In genomic region chr14:100408350-100409015, GRCh38 we compare ENCODE assay signal across 14 cellular contexts. TPM values are rescaled to one million over a fixed set of nuclear protein-coding genes. Genes with fewer than 3 reads are reported as not detected.
DNase-seq lines count a peak whose midpoint lies in the region; FAIRE-seq and TF ChIP-seq lines count a peak whose summit lies in the region.
"Had no signal": no experiment of that assay in that cellular context is flagged by ENCODE, and none has a peak within 500 bp of the region (broad histone marks: within the 10 kb centered on the region; RNA-seq: fewer than 3 reads in every experiment).

No MANE protein-coding gene starts in this region.

- CTCF ChIA-PET in A673 (lab: Charles Lee) (interaction anchor here (0.7 kb wide), 1 partner anchor 39 kb away, joined by 3 read pairs; no protein-coding TSS in a partner anchor), HEK293 (lab: Yijun Ruan, JAX) (interaction anchor here (0.6 to 1.9 kb wide), 2 partner anchors 24 to 132 kb away, joined by 3 to 17 read pairs; no protein-coding TSS in a partner anchor)

- H3K4me3 ChIP-seq in A673 (ENCODE audit: low read depth, low read length, poor library complexity, severe bottlenecking) (no peak overlapping the region), HEK293 (ENCODE audit: low read depth, low read length) (no peak overlapping the region), SJSA1 (no peak overlapping the region)
- H3K4me3 ChIP-seq: right lobe of liver, stomach had no signal

- H3K27me3 Mint-ChIP-seq in immature natural killer cell (ENCODE audit: low read depth in 3 of 3): peaks cover 0 to 3% (median 2%) of the 10 kb centered on the region in 3 donors

- BruUV-seq in A673 (replicated peaks; lab: Mats Ljungman, UMichigan): no TSS peak

- H3K27me3 ChIP-seq in A673 (replicated peaks; ENCODE audit: insufficient read depth, low read depth, low read length, poor library complexity) (no peaks in the 10 kb centered on the region), SJSA1 (replicated peaks) (no peaks in the 10 kb centered on the region)
- H3K27me3 ChIP-seq: right lobe of liver, stomach had no signal

- peak; percentile 82 for DNase-seq in A673 (ENCODE audit: low spot score)
- peak; percentile 38 to 62 for DNase-seq in SJSA1 (ENCODE audit: low read depth in 1 of 2, low spot score in 2 of 2)
- DNase-seq in immature natural killer cell: peak; percentile 34 to 75 (median 35)
- DNase-seq in stimulated activated CD4-positive, alpha-beta T cell treated with anti-CD3 and anti-CD28 coated beads, Interleukin-2, amount 100 ng/mL, for 48 hours: no peak
- DNase-seq in inferior parietal cortex (ENCODE audit: extremely low spot score): no peak
- no peak for DNase-seq in GM12891 (ENCODE audit: insufficient read length, low spot score)
- no peak for DNase-seq in NCI-H345 treated with DMSO at 0.1 percent for 48 hours (lab: John Stamatoyannopoulos, UW; ENCODE audit: unreplicated experiment)
- DNase-seq: activated naive CD4-positive, alpha-beta T cell; NCI-H226; stomach had no signal

- peaks cover 0 to 3% (median 0%) of the 10 kb centered on the region in 3 donors for H3K36me3 Mint-ChIP-seq in immature natural killer cell

- H3K36me3 ChIP-seq in A673 (ENCODE audit: insufficient read depth, low read length, poor library complexity, severe bottlenecking) (no peaks in the 10 kb centered on the region), HEK293 (ENCODE audit: control insufficient read depth in 2 of 2, insufficient read depth in 1 of 2, low read length in 2 of 2) (no peaks in the 10 kb centered on the region), SJSA1 (no peaks in the 10 kb centered on the region)
- H3K36me3 ChIP-seq: right lobe of liver, stomach had no signal

- no peak for TF ChIP-seq POLR2A in GM12891 (IDR thresholded peaks at IDR 0.05; ENCODE audit: low read depth, low read length)

- peak overlapping the region; percentile 83 to 96 (median 93) for H3K27ac Mint-ChIP-seq in immature natural killer cell

- intact Hi-C loops in A673 (cut with micrococcal nuclease; ENCODE audit: unreplicated experiment): no loop called here

- FAIRE-seq in GM12891 (lab: Jason Lieb, UNC): no peak

- TF ChIP-seq CTCF in A673 (conservative IDR thresholded peaks at IDR 0.05; ENCODE audit: low read depth, low read length): no peak
- TF ChIP-seq CTCF in HEK293 (tag by site-specific recombination; IDR thresholded peaks at IDR 0.05): no peak

- peaks cover 29% of the 10 kb centered on the region for H3K4me1 ChIP-seq in A673 (ENCODE audit: insufficient read depth, low read length, poor library complexity, severe bottlenecking)
- 0 out of 2 replicates have a peak, but pooled peaks cover 5% of the 10 kb centered on the region for H3K4me1 ChIP-seq in HEK293 (ENCODE audit: control insufficient read depth, insufficient read depth, low read length)
- H3K4me1 ChIP-seq in SJSA1 (replicated peaks): peaks cover 35% of the 10 kb centered on the region

- POLR2A ChIA-PET in A673 (lab: Charles Lee; ENCODE audit: low non-redundant PET): interaction anchor here (0.7 kb wide), 1 partner anchor 14 kb away, joined by 3 read pairs; no protein-coding TSS in a partner anchor
- POLR2A ChIA-PET in HEK293 (lab: Yijun Ruan, JAX): interaction anchor here (0.8 kb wide), 1 partner anchor 822 kb away, joined by 3 read pairs; no protein-coding TSS in a partner anchor

- peaks cover 51 to 53% of the 10 kb centered on the region in 2 donors for H3K4me1 Mint-ChIP-seq in immature natural killer cell

- no peaks in the 10 kb centered on the region for H3K9me3 Mint-ChIP-seq in immature natural killer cell

- H3K4me3 Mint-ChIP-seq in immature natural killer cell: peak overlapping the region in 1 of 5 donors; percentile 30

- H3K27ac ChIP-seq in A673 (ENCODE audit: low read depth, low read length, poor library complexity, severe bottlenecking) (peak overlapping the region; percentile 59), HEK293 (ENCODE audit: extremely low read depth, low read depth, low read length) (no peak overlapping the region), SJSA1 (peak overlapping the region; percentile 39; the same call in 1 of the 2 replicates)
- H3K27ac ChIP-seq: C4-2B, right lobe of liver, stomach, VCaP had no signal

- H3K9me3 ChIP-seq in A673 (ENCODE audit: low read depth, low read length, poor library complexity, severe bottlenecking) (no peaks in the 10 kb centered on the region), HEK293 (ENCODE audit: control insufficient read depth, insufficient read depth, low read depth, low read length) (no peaks in the 10 kb centered on the region), SJSA1 (replicated peaks) (no peaks in the 10 kb centered on the region)
- H3K9me3 ChIP-seq: right lobe of liver, stomach had no signal

TF ChIP-seq in HEK293, 187 proteins besides CTCF, POLR2A, EP300 and RAD21 (continues in another document):
- no peak for TF ChIP-seq ZBTB49 (tag by site-specific recombination; IDR thresholded peaks at IDR 0.05; ENCODE audit: low read depth)
- TF ChIP-seq ZNF561 (tag by site-specific recombination; IDR thresholded peaks at IDR 0.05; ENCODE audit: borderline replicate concordance): no peak

TF ChIP-seq in GM12891, 5 proteins besides CTCF, POLR2A, EP300 and RAD21:
- TF ChIP-seq PAX5 (IDR thresholded peaks at IDR 0.05; ENCODE audit: insufficient read depth, low read length, severe bottlenecking) (no peak), POU2F2 (IDR thresholded peaks at IDR 0.05; ENCODE audit: low read depth, low read length) (no peak), TAF1 (IDR thresholded peaks at IDR 0.05; ENCODE audit: low read depth, low read length) (no peak), SPI1 (IDR thresholded peaks at IDR 0.05; ENCODE audit: low read depth, low read length) (no peak), POLR2AphosphoS5 (IDR thresholded peaks at IDR 0.05; ENCODE audit: low read depth, low read length) (no peak)

RNA-seq across cellular contexts. Expression of gene WDR25, which starts 32.2 kb away (rescaled TPM):
- total RNA-seq in A673 (2021): 8.7 and 9.4 TPM in 2 replicates
- total RNA-seq in SJSA1 (2014; rRNA removed; shearing (Covaris generic)): 10.7 and 11.5 TPM in 2 replicates
- 10 to 100 TPM in 2 of 3 donors, 1 to 10 TPM in 1; 8.1 to 13.8 (median 12.1) TPM for polyA plus RNA-seq in immature natural killer cell
- 3.7 TPM for polyA plus RNA-seq in GM12891 (2012; ENCODE audit: low read depth, missing spikeins)

Comparison
In these comparisons a context has a peak if more than half of its experiments do, and no peak if none do; other contexts are left out.
1. DNase-seq: peak in A673 (single experiment), SJSA1 (2 of 2) and immature natural killer cell (3 of 3); none in stimulated activated CD4-positive, alpha-beta T cell treated with anti-CD3 and anti-CD28 coated beads, Interleukin-2, amount 100 ng/mL, for 48 hours (0 of 2), inferior parietal cortex (single experiment), GM12891 (single experiment) and NCI-H345 treated with DMSO at 0.1 percent for 48 hours (single experiment).